ENCODE assay signal across 21 cellular contexts in genomic region chr4:169975837-169976796, GRCh38. TPM values are rescaled to one million over a fixed set of nuclear protein-coding genes. Genes with fewer than 3 reads are reported as not detected.
A peak's percentile ranks its signal among the peaks of the same experiment; 100 is the strongest.
DNase-seq lines count a peak whose midpoint lies in the region; ATAC-seq and TF ChIP-seq lines count a peak whose summit lies in the region.
"Had no signal": no experiment of that assay in that cellular context is flagged by ENCODE, and none has a peak within 500 bp of the region (broad histone marks: within the 10 kb centered on the region; RNA-seq: fewer than 3 reads in every experiment).

No MANE protein-coding gene starts in this region.

- H3K4me1 Mint-ChIP-seq in stimulated activated effector memory CD8-positive, alpha-beta T cell treated with anti-CD3 and anti-CD28 coated beads, Interleukin-12 subunit alpha, Interleukin-12 subunit beta, amount 100 ng/mL, for 72 hours, result no peaks in the 10 kb centered on the region
- no peaks in the 10 kb centered on the region for H3K4me1 Mint-ChIP-seq in activated CD4-positive, alpha-beta T cell treated with anti-CD3 and anti-CD28 coated beads, Interleukin-2, amount 10 ng/mL, durations not matched to agents 24 days and 14 days
- H3K4me1 Mint-ChIP-seq: IgD-negative memory B cell had no signal

- TF ChIP-seq CTCF in lower lobe of right lung (IDR thresholded peaks at IDR 0.05), result no peak

- intact Hi-C loops in lower lobe of right lung (cut with DNase I), result no loop called here
- intact Hi-C loops in activated CD4-positive, alpha-beta T cell treated with anti-CD3 and anti-CD28 coated beads, Interleukin-2, amount 10 ng/mL, durations not matched to agents 24 days and 14 days (cut with micrococcal nuclease), result no loop called here
- intact Hi-C loops in left cardiac atrium (cut with DNase I), result no loop called here

- H3K9me3 ChIP-seq in ectodermal cell (ENCODE audit: control insufficient read depth, low read length) (no peaks in the 10 kb centered on the region), lower lobe of right lung (no peaks in the 10 kb centered on the region)
- H3K9me3 ChIP-seq: breast epithelium, gastrocnemius medialis, stomach had no signal

- H3K4me3 Mint-ChIP-seq in stimulated activated effector memory CD8-positive, alpha-beta T cell treated with anti-CD3 and anti-CD28 coated beads, Interleukin-12 subunit alpha, Interleukin-12 subunit beta, amount 100 ng/mL, for 72 hours, result no peak overlapping the region
- H3K4me3 Mint-ChIP-seq in activated CD4-positive, alpha-beta T cell treated with anti-CD3 and anti-CD28 coated beads, Interleukin-2, amount 10 ng/mL, durations not matched to agents 24 days and 14 days, result no peak overlapping the region
- H3K4me3 Mint-ChIP-seq: IgD-negative memory B cell had no signal

- DNase-seq in DMS 273 (lab: John Stamatoyannopoulos, UW; ENCODE audit: unreplicated experiment) (peak; percentile 3), DMS 273 treated with DMSO at 0.1 percent for 48 hours (lab: John Stamatoyannopoulos, UW) (no peak), lower lobe of right lung (no peak), superior temporal gyrus (ENCODE audit: extremely low spot score) (no peak), left cardiac atrium (no peak)
- DNase-seq in stimulated activated effector memory CD8-positive, alpha-beta T cell treated with anti-CD3 and anti-CD28 coated beads, Interleukin-12 subunit alpha, Interleukin-12 subunit beta, amount 100 ng/mL, for 72 hours (ENCODE audit: low spot score in 2 of 2), result no peak
- no peak for DNase-seq in activated CD4-positive, alpha-beta T cell treated with anti-CD3 and anti-CD28 coated beads, Interleukin-2, amount 10 ng/mL, durations not matched to agents 24 days and 14 days
- DNase-seq: activated CD4-positive, CD25-positive, alpha-beta regulatory T cell treated with anti-CD3 and anti-CD28 coated beads, Interleukin-2, amount 50 U/mL, for 72 hours; activated effector memory CD4-positive, alpha-beta T cell treated with Interleukin-2 at 50 U/mL for 16 hours; Calu3; dermis blood vessel endothelial cell; erythroblast; gastrocnemius medialis; HCEC 1CT; MM.1S; NCI-H146; stomach had no signal

- 86 to 87% methylated on average over 12 to 13 of the region's 14 CpGs for WGBS in ectodermal cell, 2 experiments

- H3K27me3 Mint-ChIP-seq in activated CD4-positive, alpha-beta T cell treated with anti-CD3 and anti-CD28 coated beads, Interleukin-2, amount 10 ng/mL, durations not matched to agents 24 days and 14 days, result peaks cover 2% of the 10 kb centered on the region

- H3K36me3 ChIP-seq in ectodermal cell (ENCODE audit: control insufficient read depth, insufficient read depth, low read length) (no peaks in the 10 kb centered on the region), lower lobe of right lung (no peaks in the 10 kb centered on the region)
- H3K36me3 ChIP-seq: breast epithelium, gastrocnemius medialis, stomach had no signal

- H3K27me3 ChIP-seq in ectodermal cell (ENCODE audit: control insufficient read depth, insufficient read depth, low read length, poor library complexity, severe bottlenecking), result no peaks in the 10 kb centered on the region
- H3K27me3 ChIP-seq in lower lobe of right lung (ENCODE audit: low read depth), result no peaks in the 10 kb centered on the region
- H3K27me3 ChIP-seq: breast epithelium had no signal

- no peaks in the 10 kb centered on the region for H3K9me3 Mint-ChIP-seq in stimulated activated effector memory CD8-positive, alpha-beta T cell treated with anti-CD3 and anti-CD28 coated beads, Interleukin-12 subunit alpha, Interleukin-12 subunit beta, amount 100 ng/mL, for 72 hours
- H3K9me3 Mint-ChIP-seq in activated CD4-positive, alpha-beta T cell treated with anti-CD3 and anti-CD28 coated beads, Interleukin-2, amount 10 ng/mL, durations not matched to agents 24 days and 14 days, result no peaks in the 10 kb centered on the region
- H3K9me3 Mint-ChIP-seq: IgD-negative memory B cell had no signal

- H3K36me3 Mint-ChIP-seq in stimulated activated effector memory CD8-positive, alpha-beta T cell treated with anti-CD3 and anti-CD28 coated beads, Interleukin-12 subunit alpha, Interleukin-12 subunit beta, amount 100 ng/mL, for 72 hours, result no peaks in the 10 kb centered on the region
- no peaks in the 10 kb centered on the region for H3K36me3 Mint-ChIP-seq in activated CD4-positive, alpha-beta T cell treated with anti-CD3 and anti-CD28 coated beads, Interleukin-2, amount 10 ng/mL, durations not matched to agents 24 days and 14 days (ENCODE audit: low read depth)
- H3K36me3 Mint-ChIP-seq: IgD-negative memory B cell had no signal

- H3K4me1 ChIP-seq in ectodermal cell (ENCODE audit: control insufficient read depth, insufficient read depth, low read length) (peaks cover 8% of the 10 kb centered on the region), lower lobe of right lung (no peaks in the 10 kb centered on the region)
- H3K4me1 ChIP-seq: breast epithelium, gastrocnemius medialis, stomach had no signal

- ATAC-seq in lower lobe of right lung (peak; percentile 47 to 79), left cardiac atrium (no peak)
- ATAC-seq in stimulated activated effector memory CD8-positive, alpha-beta T cell treated with anti-CD3 and anti-CD28 coated beads, Interleukin-12 subunit alpha, Interleukin-12 subunit beta, amount 100 ng/mL, for 72 hours, result peak; percentile 60
- ATAC-seq: gastrocnemius medialis had no signal

- H3K4me3 ChIP-seq in ectodermal cell (ENCODE audit: insufficient read depth, low read depth, low read length), result no peak overlapping the region
- H3K4me3 ChIP-seq in lower lobe of right lung, result no peak overlapping the region
- H3K4me3 ChIP-seq: breast epithelium, gastrocnemius medialis, stomach had no signal

- peak overlapping the region; percentile 33 for H3K27ac ChIP-seq in ectodermal cell (ENCODE audit: insufficient read depth, low read depth, low read length, poor library complexity, severe bottlenecking)
- no peak overlapping the region for H3K27ac ChIP-seq in lower lobe of right lung
- H3K27ac ChIP-seq: 22Rv1, breast epithelium, gastrocnemius medialis, stomach had no signal

- H3K27ac Mint-ChIP-seq in stimulated activated effector memory CD8-positive, alpha-beta T cell treated with anti-CD3 and anti-CD28 coated beads, Interleukin-12 subunit alpha, Interleukin-12 subunit beta, amount 100 ng/mL, for 72 hours, result no peak overlapping the region
- no peak overlapping the region for H3K27ac Mint-ChIP-seq in activated CD4-positive, alpha-beta T cell treated with anti-CD3 and anti-CD28 coated beads, Interleukin-2, amount 10 ng/mL, durations not matched to agents 24 days and 14 days
- H3K27ac Mint-ChIP-seq: IgD-negative memory B cell had no signal

RNA-seq across cellular contexts. Expression of gene MFAP3L, which starts 50.1 kb away (rescaled TPM):
- polyA plus RNA-seq in ectodermal cell (2013, experiment 1 of 4), result 10.3 TPM
- 14.9 TPM for polyA plus RNA-seq in ectodermal cell (2013, experiment 2 of 4)
- polyA plus RNA-seq in ectodermal cell (2013, experiment 3 of 4), result 10.9 TPM
- polyA plus RNA-seq in ectodermal cell (2013, experiment 4 of 4), result 15.1 TPM
- total RNA-seq in lower lobe of right lung, result 7.2 TPM
- total RNA-seq in activated CD4-positive, alpha-beta T cell treated with anti-CD3 and anti-CD28 coated beads, Interleukin-2, amount 10 ng/mL, durations not matched to agents 24 days and 14 days, result 0.12 and 1.1 TPM in 2 replicates
- total RNA-seq in left cardiac atrium, result 1 to 10 TPM; 4.3 to 5.0 TPM

Comparison
In these comparisons a context has a peak if more than half of its experiments do, and no peak if none do; other contexts are left out.
1. ATAC-seq: peak in lower lobe of right lung (2 of 2) and stimulated activated effector memory CD8-positive, alpha-beta T cell treated with anti-CD3 and anti-CD28 coated beads, Interleukin-12 subunit alpha, Interleukin-12 subunit beta, amount 100 ng/mL, for 72 hours (single experiment); none in left cardiac atrium (0 of 2).